Comparison of ENCODE assay signal across 8 cellular contexts in genomic region chr14:73537244-73538045, GRCh38. TPM values are rescaled to one million over a fixed set of nuclear protein-coding genes. Genes with fewer than 3 reads are reported as not detected.
DNase-seq lines count a peak whose midpoint lies in the region; ATAC-seq, FAIRE-seq and TF ChIP-seq lines count a peak whose summit lies in the region.
"Not testable (repeated sequence)": the region's sequence is repeated elsewhere in the genome, so short reads cannot be mapped to it uniquely, and the experiment has no call there.

No MANE protein-coding gene starts in this region.

- not testable (repeated sequence) for H3K4me1 ChIP-seq in CD4-positive, CD25-positive, alpha-beta regulatory T cell (ENCODE audit: control insufficient read depth, insufficient read depth, low read length, poor library complexity, severe bottlenecking); HUES6 (ENCODE audit: control insufficient read depth, insufficient read depth, low read length)
- H3K4me1 ChIP-seq in endothelial cell of umbilical vein (ENCODE audit: control insufficient read depth, extremely low read depth, insufficient read depth, low read length), result peaks cover 12% of the 10 kb centered on the region

- peak overlapping the region; percentile 62 for H2AFZ ChIP-seq in endothelial cell of umbilical vein (ENCODE audit: low read depth, low read length)

- peak in 1 of 3 donors; percentile 61 for DNase-seq in CD4-positive, CD25-positive, alpha-beta regulatory T cell
- DNase-seq in SK-N-DZ (ENCODE audit: low spot score) (peak; percentile 35), endothelial cell of umbilical vein (ENCODE audit: low read depth, low spot score) (peak; percentile 55)
- DNase-seq in activated effector memory CD4-positive, alpha-beta T cell treated with anti-CD3 and anti-CD28 coated beads, Interleukin-2, amount 50 U/mL, for 16 hours, result peak; percentile 66
- DNase-seq in immature natural killer cell; neural crest cell (ENCODE audit: low read depth, low spot score); stimulated activated naive B cell treated with anti-CD40 and anti-IgM and Interleukin-4, amounts not matched to agents 10 μg/mL and 1 μg/mL and 100 μg/mL, for 72 hours: not testable (repeated sequence)

- not testable (repeated sequence) for H3K9me3 ChIP-seq in CD4-positive, CD25-positive, alpha-beta regulatory T cell (ENCODE audit: control insufficient read depth in 2 of 2, low read length in 2 of 2); HUES6 (ENCODE audit: control insufficient read depth, insufficient read depth, low read depth, low read length); endothelial cell of umbilical vein (replicated peaks; ENCODE audit: control insufficient read depth, insufficient read depth, low read length)

- TF ChIP-seq CTCF in endothelial cell of umbilical vein (IDR thresholded peaks at IDR 0.05; ENCODE audit: extremely low read depth in 1 of 2, insufficient read depth in 1 of 2, low read depth in 1 of 2, low read length in 2 of 2); neural crest cell (conservative IDR thresholded peaks at IDR 0.05): not testable (repeated sequence)

- TF ChIP-seq POLR2A in endothelial cell of umbilical vein (IDR thresholded peaks at IDR 0.05; ENCODE audit: low read depth, low read length), result peak; percentile 10

- H3K4me1 Mint-ChIP-seq in CD4-positive, CD25-positive, alpha-beta regulatory T cell; immature natural killer cell; neural crest cell; stimulated activated naive B cell treated with anti-CD40 and anti-IgM and Interleukin-4, amounts not matched to agents 10 μg/mL and 1 μg/mL and 100 μg/mL, for 72 hours: not testable (repeated sequence)

- not testable (repeated sequence) for H3K27me3 ChIP-seq in CD4-positive, CD25-positive, alpha-beta regulatory T cell (ENCODE audit: control insufficient read depth, insufficient read depth, low read length); HUES6 (ENCODE audit: control insufficient read depth, insufficient read depth, low read length); endothelial cell of umbilical vein (ENCODE audit: control insufficient read depth in 2 of 2, insufficient read depth in 2 of 2, low read length in 2 of 2)

- H3K27ac ChIP-seq in CD4-positive, CD25-positive, alpha-beta regulatory T cell (ENCODE audit: insufficient read depth, low read length, poor library complexity, severe bottlenecking), result not testable (repeated sequence)
- H3K27ac ChIP-seq in HUES6 (ENCODE audit: low read depth, low read length), result peak overlapping the region; percentile 93; the same call in 1 of the 2 replicates
- H3K27ac ChIP-seq in endothelial cell of umbilical vein (ENCODE audit: insufficient read depth, low read depth, low read length), result peak overlapping the region; percentile 83

- POLR2A ChIA-PET in endothelial cell of umbilical vein (lab: Charles Lee), result not testable (repeated sequence)

- H3K9me3 Mint-ChIP-seq in CD4-positive, CD25-positive, alpha-beta regulatory T cell; immature natural killer cell; neural crest cell; stimulated activated naive B cell treated with anti-CD40 and anti-IgM and Interleukin-4, amounts not matched to agents 10 μg/mL and 1 μg/mL and 100 μg/mL, for 72 hours: not testable (repeated sequence)

- FAIRE-seq in endothelial cell of umbilical vein (lab: Jason Lieb, UNC), result peak; percentile 77

- not testable (repeated sequence) for H3K4me3 ChIP-seq in CD4-positive, CD25-positive, alpha-beta regulatory T cell (ENCODE audit: low read depth, low read length)
- H3K4me3 ChIP-seq in HUES6 (ENCODE audit: low read depth, low read length) (peak overlapping the region; percentile 80), endothelial cell of umbilical vein (replicated peaks in 1 of 3; ENCODE audit: insufficient read depth in 1 of 3, low read depth in 1 of 3, low read length in 3 of 3) (peak overlapping the region in 2 of 3 experiments; percentile 15 to 23)

- CTCF ChIA-PET in endothelial cell of umbilical vein (lab: Charles Lee), result interaction anchor here (0.9 to 1.1 kb wide), 2 partner anchors 17 to 32 kb away, joined by 3 read pairs; no protein-coding TSS in a partner anchor

- H3K4me3 Mint-ChIP-seq in CD4-positive, CD25-positive, alpha-beta regulatory T cell, result peak overlapping the region in 1 of 4 donors; percentile 67
- peak overlapping the region in 4 of 5 donors; percentile 65 to 76 (median 65) for H3K4me3 Mint-ChIP-seq in immature natural killer cell
- peak overlapping the region; percentile 84 for H3K4me3 Mint-ChIP-seq in neural crest cell
- peak overlapping the region; percentile 65 to 78 for H3K4me3 Mint-ChIP-seq in stimulated activated naive B cell treated with anti-CD40 and anti-IgM and Interleukin-4, amounts not matched to agents 10 μg/mL and 1 μg/mL and 100 μg/mL, for 72 hours

- not testable (repeated sequence) for BruUV-seq in endothelial cell of umbilical vein (replicated peaks; lab: Mats Ljungman, UMichigan)

- peak overlapping the region; percentile 66 for H3K4me2 ChIP-seq in endothelial cell of umbilical vein (ENCODE audit: insufficient read depth, low read length)

- dilution Hi-C loops in endothelial cell of umbilical vein (cut with MboI; ENCODE audit: extremely low pct_ligation_motif_present, low sequenced_read_pairs), result not testable (repeated sequence)

- not testable (repeated sequence) for H3K27me3 Mint-ChIP-seq in CD4-positive, CD25-positive, alpha-beta regulatory T cell; immature natural killer cell (ENCODE audit: low read depth in 3 of 3); neural crest cell (ENCODE audit: low read depth); stimulated activated naive B cell treated with anti-CD40 and anti-IgM and Interleukin-4, amounts not matched to agents 10 μg/mL and 1 μg/mL and 100 μg/mL, for 72 hours

- H3K79me2 ChIP-seq in endothelial cell of umbilical vein (ENCODE audit: control insufficient read depth, insufficient read depth, low read length), result not testable (repeated sequence)

- H3K9me1 ChIP-seq in endothelial cell of umbilical vein (replicated peaks; ENCODE audit: control insufficient read depth, extremely low read depth, insufficient read depth, low read length), result not testable (repeated sequence)

- H3K9ac ChIP-seq in HUES6 (ENCODE audit: low read length) (peak overlapping the region; percentile 91), endothelial cell of umbilical vein (replicated peaks; ENCODE audit: extremely low read depth, insufficient read depth, low read length) (peak overlapping the region; percentile 51)

- intact Hi-C loops in endothelial cell of umbilical vein (cut with micrococcal nuclease), result not testable (repeated sequence)

- peak; percentile 33 to 43 for ATAC-seq in CD4-positive, CD25-positive, alpha-beta regulatory T cell (ENCODE audit: low read depth in 2 of 2)
- ATAC-seq in stimulated activated naive B cell treated with anti-CD40 and anti-IgM and Interleukin-4, amounts not matched to agents 10 μg/mL and 1 μg/mL and 100 μg/mL, for 72 hours (replicated peaks), result peak; percentile 45 to 51

- not testable (repeated sequence) for H3K36me3 Mint-ChIP-seq in CD4-positive, CD25-positive, alpha-beta regulatory T cell; immature natural killer cell; neural crest cell (ENCODE audit: low read depth); stimulated activated naive B cell treated with anti-CD40 and anti-IgM and Interleukin-4, amounts not matched to agents 10 μg/mL and 1 μg/mL and 100 μg/mL, for 72 hours

- not testable (repeated sequence) for H3K27ac Mint-ChIP-seq in CD4-positive, CD25-positive, alpha-beta regulatory T cell; immature natural killer cell; stimulated activated naive B cell treated with anti-CD40 and anti-IgM and Interleukin-4, amounts not matched to agents 10 μg/mL and 1 μg/mL and 100 μg/mL, for 72 hours
- H3K27ac Mint-ChIP-seq in neural crest cell (ENCODE audit: unreplicated experiment), result peak overlapping the region; percentile 96

- H4K20me1 ChIP-seq in endothelial cell of umbilical vein (replicated peaks; ENCODE audit: control insufficient read depth, extremely low read depth, insufficient read depth, low read length), result not testable (repeated sequence)

- H3K36me3 ChIP-seq in CD4-positive, CD25-positive, alpha-beta regulatory T cell (ENCODE audit: control insufficient read depth, insufficient read depth, low read length); HUES6 (ENCODE audit: control insufficient read depth, insufficient read depth, low read length); endothelial cell of umbilical vein (ENCODE audit: control insufficient read depth in 2 of 2, extremely low read depth in 1 of 2, insufficient read depth in 2 of 2, low read length in 2 of 2): not testable (repeated sequence)

RNA-seq across cellular contexts. Expression of gene ACOT1, which starts 0.5 kb away (rescaled TPM):
- 1.7 TPM for total RNA-seq in CD4-positive, CD25-positive, alpha-beta regulatory T cell
- 1 to 10 TPM; 4.2 to 5.9 (median 5.0) TPM for polyA plus RNA-seq in CD4-positive, CD25-positive, alpha-beta regulatory T cell
- 10.9 and 12.1 TPM in 2 replicates for polyA plus RNA-seq in SK-N-DZ (2014; cell fraction: cytosol; rRNA removed)
- 6.1 and 6.9 TPM in 2 replicates for polyA plus RNA-seq in SK-N-DZ (2014; cell fraction: nucleus; rRNA removed)
- total RNA-seq in endothelial cell of umbilical vein, result 2.0 and 21.4 TPM in 2 replicates
- polyA plus RNA-seq in endothelial cell of umbilical vein, result 15.5 and 16.0 TPM in 2 replicates
- 9.0 and 11.4 TPM in 2 replicates for polyA plus RNA-seq in endothelial cell of umbilical vein (2011; cell fraction: cytosol; rRNA removed)
- polyA plus RNA-seq in endothelial cell of umbilical vein (2011; cell fraction: nucleus; rRNA removed), result 4.6 and 5.7 TPM in 2 replicates
- 3.3 and 3.9 TPM in 2 replicates for polyA plus RNA-seq in endothelial cell of umbilical vein (2012)
- polyA minus RNA-seq in endothelial cell of umbilical vein, result 3.6 and 5.7 TPM in 2 replicates
- polyA minus RNA-seq in endothelial cell of umbilical vein (2011; cell fraction: cytosol; rRNA and poly(A)+ RNA removed), result 2.0 TPM
- 2.1 and 2.3 TPM in 2 replicates for polyA minus RNA-seq in endothelial cell of umbilical vein (2011; cell fraction: nucleus; rRNA and poly(A)+ RNA removed)
- polyA plus RNA-seq in immature natural killer cell, result 10 to 100 TPM in 1 of 3 donors, 1 to 10 TPM in 2; 3.0 to 12.9 (median 3.5) TPM
- 6.8 and 8.0 TPM in 2 replicates for total RNA-seq in neural crest cell

RNA-seq across cellular contexts. Expression of gene HEATR4, which starts 21.3 kb away (rescaled TPM):
- total RNA-seq in CD4-positive, CD25-positive, alpha-beta regulatory T cell, result not detected
- polyA plus RNA-seq in CD4-positive, CD25-positive, alpha-beta regulatory T cell, result under 1 TPM in 2 of 4 donors, not detected in 2; 0.20 to 0.41 TPM
- polyA plus RNA-seq in SK-N-DZ (2014; cell fraction: cytosol; rRNA removed), result not detected in 2 replicates
- polyA plus RNA-seq in SK-N-DZ (2014; cell fraction: nucleus; rRNA removed), result 0.12 and 0.25 TPM in 2 replicates
- total RNA-seq in endothelial cell of umbilical vein (not detected in 2 replicates), neural crest cell (not detected in 2 replicates)
- polyA plus RNA-seq in endothelial cell of umbilical vein (not detected in 2 replicates), immature natural killer cell (under 1 TPM in 1 of 3 donors, not detected in 2; 0.37 TPM)
- polyA plus RNA-seq in endothelial cell of umbilical vein (2011; cell fraction: cytosol; rRNA removed), result not detected in 2 replicates
- polyA plus RNA-seq in endothelial cell of umbilical vein (2011; cell fraction: nucleus; rRNA removed), result 0.03 TPM in 1 of 2 replicates, not detected in the other
- 0.08 TPM in 1 of 2 replicates, not detected in the other for polyA plus RNA-seq in endothelial cell of umbilical vein (2012)
- not detected in 2 replicates for polyA minus RNA-seq in endothelial cell of umbilical vein
- polyA minus RNA-seq in endothelial cell of umbilical vein (2011; cell fraction: cytosol; rRNA and poly(A)+ RNA removed), result 0.41 TPM
- not detected in 2 replicates for polyA minus RNA-seq in endothelial cell of umbilical vein (2011; cell fraction: nucleus; rRNA and poly(A)+ RNA removed)

RNA-seq across cellular contexts. Expression of gene ACOT2, which starts 31.6 kb away (rescaled TPM):
- total RNA-seq in CD4-positive, CD25-positive, alpha-beta regulatory T cell, result 15.4 TPM
- 10 to 100 TPM; 34.4 to 44.2 (median 40.7) TPM for polyA plus RNA-seq in CD4-positive, CD25-positive, alpha-beta regulatory T cell
- 25.1 and 29.5 TPM in 2 replicates for polyA plus RNA-seq in SK-N-DZ (2014; cell fraction: cytosol; rRNA removed)
- polyA plus RNA-seq in SK-N-DZ (2014; cell fraction: nucleus; rRNA removed), result 13.4 and 14.0 TPM in 2 replicates
- total RNA-seq in endothelial cell of umbilical vein (9.5 and 28.8 TPM in 2 replicates), neural crest cell (24.4 and 25.9 TPM in 2 replicates)
- polyA plus RNA-seq in endothelial cell of umbilical vein (31.5 and 34.6 TPM in 2 replicates), immature natural killer cell (10 to 100 TPM; 31.1 to 59.1 (median 39.4) TPM)
- polyA plus RNA-seq in endothelial cell of umbilical vein (2011; cell fraction: cytosol; rRNA removed), result 21.2 and 28.9 TPM in 2 replicates
- polyA plus RNA-seq in endothelial cell of umbilical vein (2011; cell fraction: nucleus; rRNA removed), result 20.2 and 20.4 TPM in 2 replicates
- 18.7 and 19.8 TPM in 2 replicates for polyA plus RNA-seq in endothelial cell of umbilical vein (2012)
- 11.0 and 15.1 TPM in 2 replicates for polyA minus RNA-seq in endothelial cell of umbilical vein
- 11.8 TPM for polyA minus RNA-seq in endothelial cell of umbilical vein (2011; cell fraction: cytosol; rRNA and poly(A)+ RNA removed)
- polyA minus RNA-seq in endothelial cell of umbilical vein (2011; cell fraction: nucleus; rRNA and poly(A)+ RNA removed), result 5.2 and 6.6 TPM in 2 replicates

RNA-seq across cellular contexts. Expression of gene RIOX1, which starts 46.7 kb away (rescaled TPM):
- 22.7 TPM for total RNA-seq in CD4-positive, CD25-positive, alpha-beta regulatory T cell
- polyA plus RNA-seq in CD4-positive, CD25-positive, alpha-beta regulatory T cell, result 10 to 100 TPM; 22.8 to 36.2 (median 29.8) TPM
- 15.9 and 18.1 TPM in 2 replicates for polyA plus RNA-seq in SK-N-DZ (2014; cell fraction: cytosol; rRNA removed)
- polyA plus RNA-seq in SK-N-DZ (2014; cell fraction: nucleus; rRNA removed), result 10.0 and 10.9 TPM in 2 replicates
- total RNA-seq in endothelial cell of umbilical vein (15.6 and 17.7 TPM in 2 replicates), neural crest cell (25.7 and 25.8 TPM in 2 replicates)
- polyA plus RNA-seq in endothelial cell of umbilical vein (12.7 and 14.6 TPM in 2 replicates), immature natural killer cell (10 to 100 TPM; 10.3 to 26.2 (median 16.3) TPM)
- 6.9 and 8.7 TPM in 2 replicates for polyA plus RNA-seq in endothelial cell of umbilical vein (2011; cell fraction: cytosol; rRNA removed)
- 4.7 and 5.0 TPM in 2 replicates for polyA plus RNA-seq in endothelial cell of umbilical vein (2011; cell fraction: nucleus; rRNA removed)
- polyA plus RNA-seq in endothelial cell of umbilical vein (2012), result 9.3 and 12.1 TPM in 2 replicates
- polyA minus RNA-seq in endothelial cell of umbilical vein, result 12.1 and 18.4 TPM in 2 replicates
- 14.6 TPM for polyA minus RNA-seq in endothelial cell of umbilical vein (2011; cell fraction: cytosol; rRNA and poly(A)+ RNA removed)
- polyA minus RNA-seq in endothelial cell of umbilical vein (2011; cell fraction: nucleus; rRNA and poly(A)+ RNA removed), result 6.3 and 7.1 TPM in 2 replicates

RNA-seq across cellular contexts. Expression of gene ACOT4, which starts 54.2 kb away (rescaled TPM):
- total RNA-seq in CD4-positive, CD25-positive, alpha-beta regulatory T cell, result 1.1 TPM
- 1 to 10 TPM; 2.6 to 6.7 (median 3.9) TPM for polyA plus RNA-seq in CD4-positive, CD25-positive, alpha-beta regulatory T cell
- polyA plus RNA-seq in SK-N-DZ (2014; cell fraction: cytosol; rRNA removed), result 0.31 and 0.43 TPM in 2 replicates
- 0.18 and 0.60 TPM in 2 replicates for polyA plus RNA-seq in SK-N-DZ (2014; cell fraction: nucleus; rRNA removed)
- 0.53 and 0.69 TPM in 2 replicates for total RNA-seq in endothelial cell of umbilical vein
- 0.46 and 0.75 TPM in 2 replicates for polyA plus RNA-seq in endothelial cell of umbilical vein
- polyA plus RNA-seq in endothelial cell of umbilical vein (2011; cell fraction: cytosol; rRNA removed), result 0.48 and 0.56 TPM in 2 replicates
- polyA plus RNA-seq in endothelial cell of umbilical vein (2011; cell fraction: nucleus; rRNA removed), result 0.21 and 0.49 TPM in 2 replicates
- 0.40 and 0.41 TPM in 2 replicates for polyA plus RNA-seq in endothelial cell of umbilical vein (2012)
- 0.32 and 0.66 TPM in 2 replicates for polyA minus RNA-seq in endothelial cell of umbilical vein
- 0.41 TPM for polyA minus RNA-seq in endothelial cell of umbilical vein (2011; cell fraction: cytosol; rRNA and poly(A)+ RNA removed)
- 0.19 TPM in 1 of 2 replicates, not detected in the other for polyA minus RNA-seq in endothelial cell of umbilical vein (2011; cell fraction: nucleus; rRNA and poly(A)+ RNA removed)
- polyA plus RNA-seq in immature natural killer cell, result 10 to 100 TPM in 1 of 3 donors, 1 to 10 TPM in 2; 9.4 to 20.3 (median 9.8) TPM
- total RNA-seq in neural crest cell, result 0.98 TPM in 2 replicates
